16 cellular contexts compared by ENCODE assay signal in genomic region chr3:52248165-52248541, GRCh38. TPM values are rescaled to one million over a fixed set of nuclear protein-coding genes. Genes with fewer than 3 reads are reported as not detected.
A peak's percentile ranks its signal among the peaks of the same experiment; 100 is the strongest.
DNase-seq lines count a peak whose midpoint lies in the region; ATAC-seq and FAIRE-seq lines count a peak whose summit lies in the region.
"Had no signal": no experiment of that assay in that cellular context is flagged by ENCODE, and none has a peak within 500 bp of the region (broad histone marks: within the 10 kb centered on the region; RNA-seq: fewer than 3 reads in every experiment).

No MANE protein-coding gene starts in this region.

- H3K36me3 Mint-ChIP-seq in activated naive CD4-positive, alpha-beta T cell treated with anti-CD3 and anti-CD28 coated beads for 36 hours (ENCODE audit: low read depth), result peaks cover 70% of the 10 kb centered on the region
- peaks cover 70% of the 10 kb centered on the region for H3K36me3 Mint-ChIP-seq in activated CD4-positive, alpha-beta memory T cell treated with anti-CD3 and anti-CD28 coated beads, Interleukin-2, amount 10 ng/mL, durations not matched to agents 7 days and 5 days (ENCODE audit: low read depth)
- H3K36me3 Mint-ChIP-seq in effector memory CD8-positive, alpha-beta T cell (ENCODE audit: insufficient read depth), result peaks cover 63% of the 10 kb centered on the region

- H3K27me3 ChIP-seq in small intestine (ENCODE audit: control insufficient read depth in 2 of 2, insufficient read depth in 2 of 2, low read length in 2 of 2), result no peaks in the 10 kb centered on the region
- H3K27me3 ChIP-seq: foreskin keratinocyte, pancreas had no signal

- WGBS in small intestine, 3 donors, result 92 to 94% (median 94%) methylated on average over 10 of the region's 10 CpGs

- intact Hi-C loops in activated naive CD4-positive, alpha-beta T cell treated with anti-CD3 and anti-CD28 coated beads for 36 hours (cut with micrococcal nuclease), result no loop called here

- CTCF ChIA-PET in activated naive CD4-positive, alpha-beta T cell treated with anti-CD3 and anti-CD28 coated beads for 36 hours (lab: Charles Lee), result interaction anchor here (1.0 to 10.5 kb wide), 3 partner anchors 11 to 91 kb away, joined by 3 to 49 read pairs (median 4); no protein-coding TSS in a partner anchor
- CTCF ChIA-PET in activated CD4-positive, alpha-beta memory T cell treated with anti-CD3 and anti-CD28 coated beads, Interleukin-2, amount 10 ng/mL, durations not matched to agents 7 days and 5 days (lab: Charles Lee), result interaction anchor here (1.5 to 2.0 kb wide), 3 partner anchors 8 to 31 kb away, joined by 5 to 9 read pairs (median 8); partner anchors contain the start of gene WDR82

- H3K4me1 Mint-ChIP-seq in activated naive CD4-positive, alpha-beta T cell treated with anti-CD3 and anti-CD28 coated beads for 36 hours (ENCODE audit: low read depth), result peaks cover 78% of the 10 kb centered on the region
- H3K4me1 Mint-ChIP-seq in activated CD4-positive, alpha-beta memory T cell treated with anti-CD3 and anti-CD28 coated beads, Interleukin-2, amount 10 ng/mL, durations not matched to agents 7 days and 5 days, result peaks cover 74% of the 10 kb centered on the region
- H3K4me1 Mint-ChIP-seq in effector memory CD8-positive, alpha-beta T cell (ENCODE audit: low read depth in 2 of 2), result peaks cover 64 to 69% of the 10 kb centered on the region in 2 donors

- H3K27ac Mint-ChIP-seq in activated naive CD4-positive, alpha-beta T cell treated with anti-CD3 and anti-CD28 coated beads for 36 hours, result peak overlapping the region; percentile 67
- peak overlapping the region; percentile 91 for H3K27ac Mint-ChIP-seq in activated CD4-positive, alpha-beta memory T cell treated with anti-CD3 and anti-CD28 coated beads, Interleukin-2, amount 10 ng/mL, durations not matched to agents 7 days and 5 days
- H3K27ac Mint-ChIP-seq in effector memory CD8-positive, alpha-beta T cell, result peak overlapping the region; percentile 92 to 94

- H3K9me3 Mint-ChIP-seq in activated naive CD4-positive, alpha-beta T cell treated with anti-CD3 and anti-CD28 coated beads for 36 hours, result peaks cover 9% of the 10 kb centered on the region
- no peaks in the 10 kb centered on the region for H3K9me3 Mint-ChIP-seq in activated CD4-positive, alpha-beta memory T cell treated with anti-CD3 and anti-CD28 coated beads, Interleukin-2, amount 10 ng/mL, durations not matched to agents 7 days and 5 days
- H3K9me3 Mint-ChIP-seq in effector memory CD8-positive, alpha-beta T cell, result no peaks in the 10 kb centered on the region

- DNase-seq in activated naive CD4-positive, alpha-beta T cell treated with anti-CD3 and anti-CD28 coated beads for 36 hours, result peak; percentile 4
- DNase-seq in activated naive CD4-positive, alpha-beta T cell treated with anti-CD3 and anti-CD28 coated beads, Interleukin-2, amount 50 U/mL, for 16 hours, result no peak
- DNase-seq in activated CD4-positive, alpha-beta memory T cell treated with anti-CD3 and anti-CD28 coated beads, Interleukin-2, amount 10 ng/mL, durations not matched to agents 7 days and 5 days, result no peak
- no peak for DNase-seq in effector memory CD8-positive, alpha-beta T cell
- DNase-seq in NCI-H2107 (lab: John Stamatoyannopoulos, UW) (no peak), NCI-H2196 treated with DMSO at 0.1 percent for 48 hours (lab: John Stamatoyannopoulos, UW; ENCODE audit: unreplicated experiment) (no peak), small intestine (no peak)
- DNase-seq: DMS79 treated with DMSO at 0.1 percent for 48 hours, foreskin keratinocyte, mesenchymal stem cell, NCI-H1694, NCI-H748 treated with DMSO at 0.1 percent for 48 hours, pancreas had no signal

- no peaks in the 10 kb centered on the region for H3K27me3 Mint-ChIP-seq in activated naive CD4-positive, alpha-beta T cell treated with anti-CD3 and anti-CD28 coated beads for 36 hours (ENCODE audit: low read depth)
- no peaks in the 10 kb centered on the region for H3K27me3 Mint-ChIP-seq in activated CD4-positive, alpha-beta memory T cell treated with anti-CD3 and anti-CD28 coated beads, Interleukin-2, amount 10 ng/mL, durations not matched to agents 7 days and 5 days
- no peaks in the 10 kb centered on the region for H3K27me3 Mint-ChIP-seq in effector memory CD8-positive, alpha-beta T cell

- H3K27ac ChIP-seq in temporal lobe (ENCODE audit: low read depth, low read length) (peak overlapping the region; percentile 2), small intestine (ENCODE audit: low read depth in 1 of 2, low read length in 1 of 2) (no peak overlapping the region)
- H3K27ac ChIP-seq: foreskin keratinocyte, pancreas, thoracic aorta had no signal

- no peak overlapping the region for H3K4me3 ChIP-seq in small intestine (ENCODE audit: low read depth in 1 of 2, low read length in 2 of 2)
- H3K4me3 ChIP-seq: HAP-1, pancreas, thoracic aorta had no signal

- H3K4me3 Mint-ChIP-seq in activated naive CD4-positive, alpha-beta T cell treated with anti-CD3 and anti-CD28 coated beads for 36 hours, result peak overlapping the region; percentile 79
- peak overlapping the region; percentile 89 for H3K4me3 Mint-ChIP-seq in activated CD4-positive, alpha-beta memory T cell treated with anti-CD3 and anti-CD28 coated beads, Interleukin-2, amount 10 ng/mL, durations not matched to agents 7 days and 5 days
- H3K4me3 Mint-ChIP-seq in effector memory CD8-positive, alpha-beta T cell, result peak overlapping the region; percentile 82 to 91

- H3K4me1 ChIP-seq in small intestine (ENCODE audit: control insufficient read depth in 2 of 2, insufficient read depth in 1 of 2, low read depth in 1 of 2, low read length in 1 of 2), result no peaks in the 10 kb centered on the region

- ATAC-seq in effector memory CD8-positive, alpha-beta T cell (replicated peaks), result no peak
- ATAC-seq: foreskin keratinocyte, pancreas had no signal

- no peak for FAIRE-seq in small intestine (lab: Jason Lieb, UNC)
- FAIRE-seq: pancreas had no signal

- peaks cover 0 to 3% of the 10 kb centered on the region in 2 donors for H3K36me3 ChIP-seq in small intestine (ENCODE audit: control insufficient read depth in 2 of 2, insufficient read depth in 2 of 2, low read length in 2 of 2)

- no peaks in the 10 kb centered on the region for H3K9me3 ChIP-seq in small intestine (ENCODE audit: control insufficient read depth, low read depth)
- H3K9me3 ChIP-seq: HAP-1, pancreas, thoracic aorta had no signal

- POLR2A ChIA-PET in activated CD4-positive, alpha-beta memory T cell treated with anti-CD3 and anti-CD28 coated beads, Interleukin-2, amount 10 ng/mL, durations not matched to agents 7 days and 5 days (lab: Charles Lee), result interaction anchor here (0.8 to 21.6 kb wide), 9 partner anchors 6 to 256 kb away, joined by 3 to 1001 read pairs (median 4); partner anchors contain the start of genes GLYCTK, PPM1M, TWF2 and WDR82

RNA-seq across cellular contexts. Expression of gene PPM1M, which starts 2.6 kb away (rescaled TPM):
- 100 to 1,000 TPM; 107 to 108 TPM for total RNA-seq in activated naive CD4-positive, alpha-beta T cell treated with anti-CD3 and anti-CD28 coated beads for 36 hours
- total RNA-seq in activated CD4-positive, alpha-beta memory T cell treated with anti-CD3 and anti-CD28 coated beads, Interleukin-2, amount 10 ng/mL, durations not matched to agents 7 days and 5 days, result 100 to 1,000 TPM; 123 to 124 TPM
- total RNA-seq in temporal lobe, result 6.9 TPM
- 1 to 10 TPM; 1.8 to 9.3 (median 8.4) TPM for polyA plus RNA-seq in small intestine

RNA-seq across cellular contexts. Expression of gene TWF2, which starts 9.2 kb away (rescaled TPM):
- total RNA-seq in activated naive CD4-positive, alpha-beta T cell treated with anti-CD3 and anti-CD28 coated beads for 36 hours, result 10 to 100 TPM; 89.1 to 91.3 TPM
- 100 to 1,000 TPM; 118 to 119 TPM for total RNA-seq in activated CD4-positive, alpha-beta memory T cell treated with anti-CD3 and anti-CD28 coated beads, Interleukin-2, amount 10 ng/mL, durations not matched to agents 7 days and 5 days
- total RNA-seq in temporal lobe, result 17.2 TPM
- 10 to 100 TPM; 47.6 to 54.1 (median 53.8) TPM for polyA plus RNA-seq in small intestine

RNA-seq across cellular contexts. Expression of gene TLR9, which starts 22.7 kb away (rescaled TPM):
- under 1 TPM; 0.62 to 0.89 TPM for total RNA-seq in activated naive CD4-positive, alpha-beta T cell treated with anti-CD3 and anti-CD28 coated beads for 36 hours
- total RNA-seq in activated CD4-positive, alpha-beta memory T cell treated with anti-CD3 and anti-CD28 coated beads, Interleukin-2, amount 10 ng/mL, durations not matched to agents 7 days and 5 days, result under 1 TPM; 0.55 to 0.83 TPM
- not detected for total RNA-seq in temporal lobe
- polyA plus RNA-seq in small intestine, result under 1 TPM in 1 of 3 donors, not detected in 2; 0.12 TPM
- total RNA-seq: foreskin keratinocyte, thoracic aorta had no signal
- polyA plus RNA-seq: foreskin keratinocyte had no signal

RNA-seq across cellular contexts. Expression of gene WDR82, which starts 30.3 kb away (rescaled TPM):
- 100 to 1,000 TPM; 176 to 177 TPM for total RNA-seq in activated naive CD4-positive, alpha-beta T cell treated with anti-CD3 and anti-CD28 coated beads for 36 hours
- 100 to 1,000 TPM; 131 TPM for total RNA-seq in activated CD4-positive, alpha-beta memory T cell treated with anti-CD3 and anti-CD28 coated beads, Interleukin-2, amount 10 ng/mL, durations not matched to agents 7 days and 5 days
- 135 TPM for total RNA-seq in temporal lobe
- polyA plus RNA-seq in small intestine, result 10 to 100 TPM; 25.9 to 43.8 (median 28.4) TPM

RNA-seq across cellular contexts. Expression of gene GLYCTK, which starts 39.5 kb away (rescaled TPM):
- total RNA-seq in activated naive CD4-positive, alpha-beta T cell treated with anti-CD3 and anti-CD28 coated beads for 36 hours, result 10 to 100 TPM; 25.9 to 27.7 TPM
- total RNA-seq in activated CD4-positive, alpha-beta memory T cell treated with anti-CD3 and anti-CD28 coated beads, Interleukin-2, amount 10 ng/mL, durations not matched to agents 7 days and 5 days, result 10 to 100 TPM; 33.2 to 35.3 TPM
- 1.2 TPM for total RNA-seq in temporal lobe
- 100 to 1,000 TPM in 2 of 3 donors, 10 to 100 TPM in 1; 97.5 to 167 (median 159) TPM for polyA plus RNA-seq in small intestine

Comparison
In these comparisons a context has a peak if more than half of its experiments do, and no peak if none do; other contexts are left out.
1. RNA of gene PPM1M, which starts 2.6 kb away (total RNA-seq): 123 to 124 TPM in activated CD4-positive, alpha-beta memory T cell treated with anti-CD3 and anti-CD28 coated beads, Interleukin-2, amount 10 ng/mL, durations not matched to agents 7 days and 5 days and 107 to 108 TPM in activated naive CD4-positive, alpha-beta T cell treated with anti-CD3 and anti-CD28 coated beads for 36 hours; 6.9 TPM in temporal lobe (single experiment); every median in the first group is over 10 times any median in the second.
2. Peak in every context shown above with its lines, with median percentiles within 50 percentile points of each other: H3K27ac Mint-ChIP-seq and H3K4me3 Mint-ChIP-seq.